In genomic region chr11:29263971-29264682, GRCh38 we compare ENCODE assay signal across 31 cellular contexts.
A peak's percentile ranks its signal among the peaks of the same experiment; 100 is the strongest.
DNase-seq lines count a peak whose midpoint lies in the region; ATAC-seq and TF ChIP-seq lines count a peak whose summit lies in the region.
"Had no signal": no experiment of that assay in that cellular context is flagged by ENCODE, and none has a peak within 500 bp of the region (broad histone marks: within the 10 kb centered on the region; RNA-seq: fewer than 3 reads in every experiment).

No MANE protein-coding gene starts in this region.

- TF ChIP-seq CTCF in AG10803 (conservative IDR thresholded peaks at IDR 0.05; ENCODE audit: low read length) (no peak), choroid plexus epithelial cell (conservative IDR thresholded peaks at IDR 0.05; ENCODE audit: low read depth, low read length) (no peak), right lobe of liver (IDR thresholded peaks at IDR 0.05) (no peak)

- peak overlapping the region in 1 of 3 donors; percentile 42 for H3K27ac ChIP-seq in right lobe of liver
- H3K27ac ChIP-seq: cardiac muscle cell, esophagus muscularis mucosa, gastroesophageal sphincter, hepatocyte, HL-60, ovary, skin epidermis, suprapubic skin, upper lobe of left lung had no signal

- intact Hi-C loops in right lobe of liver (cut with DNase I) = no loop called here

- no peak for TF ChIP-seq POLR2A in right lobe of liver (IDR thresholded peaks at IDR 0.05)

- peak; percentile 49 to 82 (median 71) for ATAC-seq in right lobe of liver
- no peak for ATAC-seq in GM18868 (IDR thresholded peaks at IDR 0.05; ENCODE audit: unreplicated experiment)
- no peak for ATAC-seq in HG03521 (IDR thresholded peaks at IDR 0.05; ENCODE audit: unreplicated experiment)
- no peak for ATAC-seq in GM21526 (IDR thresholded peaks at IDR 0.05; ENCODE audit: low FRiP score, unreplicated experiment)
- ATAC-seq: CD8-positive, alpha-beta T cell; gastroesophageal sphincter had no signal

- DNase-seq in AG10803 (ENCODE audit: low read depth) = peak; percentile 78
- DNase-seq in M059J (ENCODE audit: low read depth) = peak; percentile 31
- DNase-seq in choroid plexus epithelial cell (ENCODE audit: low read depth) = peak; percentile 58
- peak in 1 of 3 donors; percentile 61 for DNase-seq in right lobe of liver
- no peak for DNase-seq in NCI-H1417 treated with DMSO at 0.1 percent for 48 hours (lab: John Stamatoyannopoulos, UW)
- DNase-seq: activated CD4-positive, alpha-beta memory T cell treated with anti-CD3 and anti-CD28 coated beads, Interleukin-2, amount 10 ng/mL, durations not matched to agents 7 days and 5 days; activated CD4-positive, alpha-beta T cell treated with anti-CD3 and anti-CD28 coated beads for 1 hour; activated CD8-positive, alpha-beta memory T cell treated with anti-CD3 and anti-CD28 coated beads, Interleukin-2, amount 50 U/mL, for 4 hours; activated naive CD4-positive, alpha-beta T cell treated with anti-CD3 and anti-CD28 coated beads for 36 hours; amygdala; CD8-positive, alpha-beta T cell; cortex of kidney; Karpas-422; MV-4-11; NCI-H1436 treated with DMSO at 0.1 percent for 48 hours; NCI-H2081 treated with DMSO at 0.1 percent for 48 hours; NCI-H345; NCI-H748 treated with DMSO at 0.1 percent for 48 hours; ovary; stimulated activated naive CD4-positive, alpha-beta T cell; upper lobe of left lung had no signal

- no peaks in the 10 kb centered on the region for H3K9me3 ChIP-seq in right lobe of liver
- H3K9me3 ChIP-seq: esophagus muscularis mucosa, gastroesophageal sphincter, ovary, suprapubic skin, upper lobe of left lung had no signal

- 37% methylated on average over 5 of the region's 5 CpGs for WGBS in right lobe of liver (ENCODE audit: insufficient coverage, low coverage, low lambda C conversion rate, missing lambda C conversion rate)

- H3K36me3 ChIP-seq in right lobe of liver = no peaks in the 10 kb centered on the region
- H3K36me3 ChIP-seq: cardiac muscle cell, esophagus muscularis mucosa, gastroesophageal sphincter, ovary, suprapubic skin, upper lobe of left lung had no signal

- H3K4me1 ChIP-seq in right lobe of liver = peaks cover 0 to 22% (median 0%) of the 10 kb centered on the region in 4 donors
- H3K4me1 ChIP-seq: esophagus muscularis mucosa, gastroesophageal sphincter, suprapubic skin, upper lobe of left lung had no signal

- no peak overlapping the region for H3K4me3 ChIP-seq in AG10803 (ENCODE audit: low read length)
- no peak overlapping the region for H3K4me3 ChIP-seq in choroid plexus epithelial cell (ENCODE audit: low read depth, low read length)
- no peak overlapping the region for H3K4me3 ChIP-seq in right lobe of liver
- H3K4me3 ChIP-seq: cardiac muscle cell, esophagus muscularis mucosa, gastroesophageal sphincter, hepatocyte, ovary, skin epidermis, suprapubic skin, upper lobe of left lung had no signal

- H3K27me3 ChIP-seq in right lobe of liver = no peaks in the 10 kb centered on the region
- H3K27me3 ChIP-seq: cardiac muscle cell, esophagus muscularis mucosa, gastroesophageal sphincter, hepatocyte, ovary, suprapubic skin, upper lobe of left lung had no signal

Comparison
In these comparisons a context has a peak if more than half of its experiments do, and no peak if none do; other contexts are left out.
1. ATAC-seq: peak in right lobe of liver (4 of 4); none in GM18868 (single experiment), HG03521 (single experiment) and GM21526 (single experiment).